26 cellular contexts compared by ENCODE assay signal in genomic region chr4:94678896-94679295, GRCh38.
DNase-seq lines count a peak whose midpoint lies in the region; ATAC-seq, FAIRE-seq and TF ChIP-seq lines count a peak whose summit lies in the region.
"Had no signal": no experiment of that assay in that cellular context is flagged by ENCODE, and none has a peak within 500 bp of the region (broad histone marks: within the 10 kb centered on the region; RNA-seq: fewer than 3 reads in every experiment).

No MANE protein-coding gene starts in this region.

- no peak for TF ChIP-seq EP300 in A549 (IDR thresholded peaks at IDR 0.05)

- ATAC-seq in A549 (no peak), HG02798 (IDR thresholded peaks at IDR 0.05; ENCODE audit: poor library complexity, unreplicated experiment) (no peak), left lobe of liver (no peak)

- CTCF ChIA-PET in A549 (lab: Yijun Ruan, JAX): no interaction called here

- TF ChIP-seq POLR2A in A549 (IDR thresholded peaks at IDR 0.05; ENCODE audit: low read length): no peak

- H3K4me1 ChIP-seq in A549: peaks cover 13% of the 10 kb centered on the region
- H3K4me1 ChIP-seq: Caco-2, tibial nerve had no signal

- in situ Hi-C loops in GM13977 (cut with MboI; ENCODE audit: low pct_unique_long_range_greater_than_20kb, low sequenced_read_pairs, unreplicated experiment): no loop called here

- peak; percentile 51 for FAIRE-seq in A549 (lab: Jason Lieb, UNC)
- FAIRE-seq: GM12891 had no signal

- no peak overlapping the region for H3K4me2 ChIP-seq in A549

- H3K27ac ChIP-seq in A549: peak overlapping the region in 1 of 2 experiments; percentile 34; a peak in 3 of 6 replicates
- H3K27ac ChIP-seq: dorsolateral prefrontal cortex, ovary, tibial nerve had no signal

- TF ChIP-seq CTCF in A549 (IDR thresholded peaks at IDR 0.05) (no peak), fibroblast of the aortic adventitia (IDR thresholded peaks at IDR 0.05; ENCODE audit: insufficient read depth, low read length) (no peak), GM13977 (IDR thresholded peaks at IDR 0.05; ENCODE audit: extremely low read depth, insufficient read depth, missing control alignments) (no peak)

- no peak for TF ChIP-seq RAD21 in A549 (conservative IDR thresholded peaks at IDR 0.05 in 1 of 2, IDR thresholded peaks at IDR 0.05 in 1 of 2)

- H3K4me3 ChIP-seq in A549 (no peak overlapping the region), fibroblast of the aortic adventitia (ENCODE audit: low read depth, low read length) (no peak overlapping the region)
- H3K4me3 ChIP-seq: dorsolateral prefrontal cortex, ovary, tibial nerve had no signal

- POLR2A ChIA-PET in A549 (lab: Yijun Ruan, JAX): no interaction called here

- DNase-seq in A549 (ENCODE audit: low read depth in 1 of 2, low spot score in 1 of 2) (no peak), GM03348 (ENCODE audit: low spot score) (peak; percentile 62), RKO (ENCODE audit: low spot score) (peak; percentile 0), fibroblast of the aortic adventitia (ENCODE audit: low read depth) (peak; percentile 45), GM13977 (ENCODE audit: low spot score) (no peak), foreskin melanocyte (no peak), left lobe of liver (ENCODE audit: low spot score) (no peak)
- DNase-seq: activated CD4-positive, alpha-beta T cell treated with anti-CD3 and anti-CD28 coated beads, Interleukin-2, amount 10 ng/mL, durations not matched to agents 24 days and 14 days; activated gamma-delta T cell; activated naive CD8-positive, alpha-beta T cell treated with anti-CD3 and anti-CD28 coated beads, Interleukin-2, amount 10 ng/mL, durations not matched to agents 7 days and 5 days; activated T-cell treated with anti-CD3 and anti-CD28 coated beads, Interleukin-2, amount 50 U/mL, for 24 hours; C1 segment of cervical spinal cord; Caco-2; DMS79 treated with DMSO at 0.1 percent for 48 hours; dorsolateral prefrontal cortex; GOT3; head of caudate nucleus; MM.1S; NCI-H1417; NCI-H2107; ovary; Right ventricle myocardium superior; T-helper 9 cell had no signal

- H3K9me3 ChIP-seq in A549: no peaks in the 10 kb centered on the region
- H3K9me3 ChIP-seq: Caco-2, ovary, tibial nerve had no signal

TF ChIP-seq in A549, 52 proteins besides CTCF, POLR2A, EP300 and RAD21:
- TF ChIP-seq ZSCAN20 (CRISPR knock-in tag; IDR thresholded peaks at IDR 0.05): no peak
- no peak for TF ChIP-seq TP53 (CRISPR knock-in tag; IDR thresholded peaks at IDR 0.05)
- TF ChIP-seq USF2 (IDR thresholded peaks at IDR 0.05): no peak
- TF ChIP-seq FOSL2 (IDR thresholded peaks at IDR 0.05): no peak
- TF ChIP-seq FOSL2 (CRISPR knock-in tag; IDR thresholded peaks at IDR 0.05): no peak
- TF ChIP-seq MAFK (IDR thresholded peaks at IDR 0.05; ENCODE audit: partially characterized antibody): no peak
- TF ChIP-seq RFX5 (IDR thresholded peaks at IDR 0.05): no peak
- no peak for TF ChIP-seq ATOH8 (CRISPR knock-in tag; IDR thresholded peaks at IDR 0.05; ENCODE audit: low read depth)
- no peak for TF ChIP-seq NFE2L2 (conservative IDR thresholded peaks at IDR 0.05; ENCODE audit: low read length)
- TF ChIP-seq RARB (CRISPR knock-in tag; IDR thresholded peaks at IDR 0.05): no peak
- no peak for TF ChIP-seq HMGXB4 (CRISPR knock-in tag; IDR thresholded peaks at IDR 0.05; ENCODE audit: borderline replicate concordance)
- TF ChIP-seq E2F6 (IDR thresholded peaks at IDR 0.05; ENCODE audit: borderline replicate concordance, low read depth): no peak
- no peak for TF ChIP-seq HOXB5 (CRISPR knock-in tag; IDR thresholded peaks at IDR 0.05)
- TF ChIP-seq GATA3 (IDR thresholded peaks at IDR 0.05; ENCODE audit: borderline replicate concordance): no peak

Comparison
In these comparisons a context has a peak if more than half of its experiments do, and no peak if none do; other contexts are left out.
1. DNase-seq: peak in GM03348 (single experiment), RKO (single experiment) and fibroblast of the aortic adventitia (single experiment); none in A549 (0 of 2), GM13977 (single experiment), foreskin melanocyte (single experiment) and left lobe of liver (single experiment).